ENCODE assay signal across 9 cellular contexts in genomic region chr18:50306944-50307343, GRCh38. TPM values are rescaled to one million over a fixed set of nuclear protein-coding genes. Genes with fewer than 3 reads are reported as not detected.
DNase-seq lines count a peak whose midpoint lies in the region; ATAC-seq, FAIRE-seq and TF ChIP-seq lines count a peak whose summit lies in the region.
"Had no signal": no experiment of that assay in that cellular context is flagged by ENCODE, and none has a peak within 500 bp of the region (broad histone marks: within the 10 kb centered on the region; RNA-seq: fewer than 3 reads in every experiment).

No MANE protein-coding gene starts in this region.

- H3K4me3 Mint-ChIP-seq in activated naive CD8-positive, alpha-beta T cell treated with anti-CD3 and anti-CD28 coated beads, Interleukin-2, amount 50 U/mL, for 24 hours: peak overlapping the region; percentile 88

- TF ChIP-seq POLR2A in HepG2 (IDR thresholded peaks at IDR 0.05; ENCODE audit: insufficient read depth in 1 of 2, low read depth in 2 of 2, low read length in 2 of 2) (no peak), right lobe of liver (IDR thresholded peaks at IDR 0.05) (no peak), vagina (IDR thresholded peaks at IDR 0.05) (no peak)

- H3K36me3 Mint-ChIP-seq in activated naive CD8-positive, alpha-beta T cell treated with anti-CD3 and anti-CD28 coated beads, Interleukin-2, amount 50 U/mL, for 24 hours (ENCODE audit: low read depth): no peaks in the 10 kb centered on the region

- CTCF ChIA-PET in HepG2 (lab: Yijun Ruan, JAX; ENCODE audit: low intra/inter-chr PET ratio, low total read pairs): no interaction called here

- peak overlapping the region; percentile 96 for H3K4me2 ChIP-seq in HepG2 (ENCODE audit: low read depth, low read length)

- BruUV-seq in HepG2 (replicated peaks; lab: Mats Ljungman, UMichigan): no TSS peak

- intact Hi-C loops in HepG2 (cut with micrococcal nuclease; ENCODE audit: unreplicated experiment): loop anchor here (2.0 to 5.0 kb wide), 2 partner anchors 18 to 50 kb away; no protein-coding TSS in a partner anchor
- intact Hi-C loops in right lobe of liver (cut with DNase I): no loop called here
- intact Hi-C loops in kidney (cut with DNase I): no loop called here
- intact Hi-C loops in vagina (cut with DNase I): no loop called here

- ATAC-seq in HepG2 (peak; percentile 45), right lobe of liver (no peak), GM21423 (IDR thresholded peaks at IDR 0.05; ENCODE audit: unreplicated experiment) (no peak), GM19397 (IDR thresholded peaks at IDR 0.05; ENCODE audit: unreplicated experiment) (no peak)
- ATAC-seq in activated naive CD8-positive, alpha-beta T cell treated with anti-CD3 and anti-CD28 coated beads, Interleukin-2, amount 50 U/mL, for 24 hours: no peak

- no peaks in the 10 kb centered on the region for H3K36me3 ChIP-seq in HepG2 (replicated peaks in 1 of 2; ENCODE audit: control insufficient read depth in 1 of 2, insufficient read depth in 2 of 2, low read length in 2 of 2)
- H3K36me3 ChIP-seq in right lobe of liver: no peaks in the 10 kb centered on the region
- no peaks in the 10 kb centered on the region for H3K36me3 ChIP-seq in kidney (ENCODE audit: control insufficient read depth in 1 of 2, insufficient read depth in 2 of 2, low read length in 2 of 2)
- H3K36me3 ChIP-seq in vagina: no peaks in the 10 kb centered on the region
- H3K36me3 ChIP-seq: esophagus squamous epithelium had no signal

- H3K27me3 ChIP-seq in HepG2 (ENCODE audit: control insufficient read depth in 1 of 2, insufficient read depth in 2 of 2, low read length in 2 of 2) (peaks cover 0 to under 1% of the 10 kb centered on the region in 2 experiments; a peak in 2 of 5 replicates), right lobe of liver (no peaks in the 10 kb centered on the region), vagina (no peaks in the 10 kb centered on the region)

- H3K27ac Mint-ChIP-seq in activated naive CD8-positive, alpha-beta T cell treated with anti-CD3 and anti-CD28 coated beads, Interleukin-2, amount 50 U/mL, for 24 hours: no peak overlapping the region

- FAIRE-seq in HepG2 (lab: Jason Lieb, UNC) (no peak), kidney (lab: Jason Lieb, UNC) (no peak)

- POLR2A ChIA-PET in HepG2 (lab: Yijun Ruan, JAX): interaction anchor here (1.1 to 3.5 kb wide), 3 partner anchors 24 to 68 kb away, joined by 4 to 15 read pairs (median 10); partner anchors contain the start of genes MBD1 and SKA1

- H2AFZ ChIP-seq in HepG2 (ENCODE audit: low read length): peak overlapping the region; percentile 64

- H3K9ac ChIP-seq in HepG2 (ENCODE audit: insufficient read depth, low read depth, low read length) (peak overlapping the region; percentile 43; the same call in 1 of the 2 replicates), kidney (ENCODE audit: low read length in 2 of 2) (no peak overlapping the region)

- peaks cover 13% of the 10 kb centered on the region for H3K4me1 Mint-ChIP-seq in activated naive CD8-positive, alpha-beta T cell treated with anti-CD3 and anti-CD28 coated beads, Interleukin-2, amount 50 U/mL, for 24 hours

- H3K4me3 ChIP-seq in HepG2 (replicated peaks in 1 of 3; ENCODE audit: insufficient read depth in 1 of 3, low read depth in 2 of 3, low read length in 3 of 3): peak overlapping the region; percentile 46 to 75 (median 71)
- no peak overlapping the region for H3K4me3 ChIP-seq in right lobe of liver
- peak overlapping the region; percentile 67 to 68 for H3K4me3 ChIP-seq in kidney (ENCODE audit: low read length in 2 of 2)
- peak overlapping the region; percentile 43 to 44 for H3K4me3 ChIP-seq in vagina

- H3K4me1 ChIP-seq in HepG2 (ENCODE audit: insufficient read depth, low read length) (peaks cover 27% of the 10 kb centered on the region), right lobe of liver (peaks cover 0 to 13% (median 0%) of the 10 kb centered on the region in 4 donors), kidney (ENCODE audit: control insufficient read depth in 1 of 2, insufficient read depth in 1 of 2, low read depth in 1 of 2, low read length in 2 of 2) (peaks cover 1 to 8% of the 10 kb centered on the region in 2 donors), vagina (peaks cover 14% of the 10 kb centered on the region)

- H3K9me3 ChIP-seq in HepG2 (ENCODE audit: low read length) (peaks cover 7% of the 10 kb centered on the region), right lobe of liver (peaks cover 0 to 2% (median 0%) of the 10 kb centered on the region in 4 donors), kidney (ENCODE audit: control insufficient read depth in 1 of 2, low read length in 2 of 2) (peaks cover 0 to 2% of the 10 kb centered on the region in 2 donors), vagina (no peaks in the 10 kb centered on the region)

- TF ChIP-seq RAD21 in HepG2 (CRISPR knock-in tag; IDR thresholded peaks at IDR 0.05): no peak

- H3K9me3 Mint-ChIP-seq in activated naive CD8-positive, alpha-beta T cell treated with anti-CD3 and anti-CD28 coated beads, Interleukin-2, amount 50 U/mL, for 24 hours: peaks cover 5% of the 10 kb centered on the region

- H3K27me3 Mint-ChIP-seq in activated naive CD8-positive, alpha-beta T cell treated with anti-CD3 and anti-CD28 coated beads, Interleukin-2, amount 50 U/mL, for 24 hours: peaks cover 21% of the 10 kb centered on the region

- H3K27ac ChIP-seq in HepG2 (ENCODE audit: extremely low read length, insufficient read depth, low read length) (no peak overlapping the region), right lobe of liver (no peak overlapping the region), kidney (ENCODE audit: low read depth in 2 of 2, low read length in 2 of 2) (no peak overlapping the region), vagina (no peak overlapping the region)

- 31% methylated on average over 8 of the region's 8 CpGs for WGBS in HepG2 (ENCODE audit: low lambda C conversion rate)
- 73% methylated on average over 8 of the region's 8 CpGs for WGBS in right lobe of liver (ENCODE audit: insufficient coverage, low coverage, low lambda C conversion rate, missing lambda C conversion rate)

- DNase-seq in HepG2 (ENCODE audit: low spot score): no peak
- DNase-seq in right lobe of liver: no peak
- no peak for DNase-seq in activated naive CD8-positive, alpha-beta T cell treated with anti-CD3 and anti-CD28 coated beads, Interleukin-2, amount 50 U/mL, for 24 hours
- DNase-seq in kidney: no peak
- DNase-seq in vagina (ENCODE audit: extremely low spot score in 2 of 2): no peak
- no peak for DNase-seq in NCI-H1048 (lab: John Stamatoyannopoulos, UW)

- TF ChIP-seq EP300 in HepG2 (IDR thresholded peaks at IDR 0.05; ENCODE audit: low read depth in 2 of 2, low read length in 2 of 2) (no peak), HepG2 (CRISPR knock-in tag; IDR thresholded peaks at IDR 0.05; ENCODE audit: borderline replicate concordance) (no peak)

- H3K79me2 ChIP-seq in HepG2 (ENCODE audit: insufficient read depth, low read length): no peaks in the 10 kb centered on the region

- no peaks in the 10 kb centered on the region for H4K20me1 ChIP-seq in HepG2 (ENCODE audit: insufficient read depth, low read length)

- in situ Hi-C loops in HepG2 (cut with HindIII; ENCODE audit: extremely low pct_ligation_motif_present, low pct_unique_long_range_greater_than_20kb): no loop called here

- TF ChIP-seq CTCF in HepG2 (CRISPR knock-in tag; IDR thresholded peaks at IDR 0.05) (no peak), right lobe of liver (IDR thresholded peaks at IDR 0.05) (no peak), kidney (IDR thresholded peaks at IDR 0.05; ENCODE audit: borderline replicate concordance, extremely low read depth, insufficient read depth) (no peak), vagina (IDR thresholded peaks at IDR 0.05) (no peak)

RNA-seq across cellular contexts. Expression of gene CXXC1, which starts 19.5 kb away (rescaled TPM):
- 29.8 and 32.9 TPM in 2 replicates for total RNA-seq in HepG2 (2016; rRNA removed; fragmentation: Illumina TruSeq; extraction: Trizol)
- total RNA-seq in HepG2 (2016; cell fraction: cytosol; rRNA removed; fragmentation: Illumina TruSeq; extraction: Trizol; ENCODE audit: low read depth): 5.2 and 6.1 TPM in 2 replicates
- 27.2 and 40.8 TPM in 2 replicates for total RNA-seq in HepG2 (2016; cell fraction: insoluble cytoplasmic fraction; rRNA removed; fragmentation: Illumina TruSeq; extraction: Trizol)
- 16.4 and 17.8 TPM in 2 replicates for total RNA-seq in HepG2 (2016; cell fraction: membrane; rRNA removed; fragmentation: Illumina TruSeq; extraction: Trizol)
- total RNA-seq in HepG2 (2016; cell fraction: nucleus; rRNA removed; fragmentation: Illumina TruSeq; extraction: Trizol): 26.0 and 29.7 TPM in 2 replicates
- 39.0 and 39.8 TPM in 2 replicates for polyA plus RNA-seq in HepG2 (2011; rRNA removed)
- 29.5 and 48.9 TPM in 2 replicates for polyA plus RNA-seq in HepG2 (2011; cell fraction: cytosol; rRNA removed)
- polyA plus RNA-seq in HepG2 (2011; cell fraction: nucleus; rRNA removed): 324 and 455 TPM in 2 replicates
- 22.4 and 34.0 TPM in 2 replicates for polyA plus RNA-seq in HepG2 (2012)
- polyA plus RNA-seq in HepG2 (2016; cell fraction: cytosol; fragmentation: Illumina TruSeq; extraction: Trizol; ENCODE audit: low read depth): 4.1 and 5.9 TPM in 2 replicates
- 25.7 and 37.2 TPM in 2 replicates for polyA plus RNA-seq in HepG2 (2016; cell fraction: insoluble cytoplasmic fraction; fragmentation: Illumina TruSeq; extraction: Trizol; ENCODE audit: low read depth)
- 14.3 and 15.5 TPM in 2 replicates for polyA plus RNA-seq in HepG2 (2016; cell fraction: membrane; fragmentation: Illumina TruSeq; extraction: Trizol; ENCODE audit: low read depth)
- 119 and 130 TPM in 2 replicates for polyA plus RNA-seq in HepG2 (2016; cell fraction: nucleus; fragmentation: Illumina TruSeq; extraction: Trizol; ENCODE audit: insufficient read depth, low read depth)
- 42.0 and 46.9 TPM in 2 replicates for polyA minus RNA-seq in HepG2 (2011; rRNA and poly(A)+ RNA removed; ENCODE audit: low replicate concordance)
- 8.7 and 10.1 TPM in 2 replicates for polyA minus RNA-seq in HepG2 (2011; cell fraction: cytosol; rRNA and poly(A)+ RNA removed)
- polyA minus RNA-seq in HepG2 (2011; cell fraction: nucleus; rRNA and poly(A)+ RNA removed): 27.0 and 29.1 TPM in 2 replicates
- total RNA-seq in right lobe of liver: 10 to 100 TPM; 16.4 to 34.9 (median 26.1) TPM
- total RNA-seq in kidney: 88.7 TPM
- polyA plus RNA-seq in kidney (ENCODE audit: insufficient read depth, low read depth, low replicate concordance): 39.0 TPM
- 78.6 TPM for total RNA-seq in vagina

RNA-seq across cellular contexts. Expression of gene MBD1, which starts 25.6 kb away (rescaled TPM):
- 15.2 and 25.5 TPM in 2 replicates for total RNA-seq in HepG2 (2016; rRNA removed; fragmentation: Illumina TruSeq; extraction: Trizol)
- 5.6 and 7.6 TPM in 2 replicates for total RNA-seq in HepG2 (2016; cell fraction: cytosol; rRNA removed; fragmentation: Illumina TruSeq; extraction: Trizol; ENCODE audit: low read depth)
- total RNA-seq in HepG2 (2016; cell fraction: insoluble cytoplasmic fraction; rRNA removed; fragmentation: Illumina TruSeq; extraction: Trizol): 13.1 and 25.2 TPM in 2 replicates
- total RNA-seq in HepG2 (2016; cell fraction: membrane; rRNA removed; fragmentation: Illumina TruSeq; extraction: Trizol): 13.7 and 14.8 TPM in 2 replicates
- total RNA-seq in HepG2 (2016; cell fraction: nucleus; rRNA removed; fragmentation: Illumina TruSeq; extraction: Trizol): 34.3 TPM in 2 replicates
- 28.6 and 31.3 TPM in 2 replicates for polyA plus RNA-seq in HepG2 (2011; rRNA removed)
- polyA plus RNA-seq in HepG2 (2011; cell fraction: cytosol; rRNA removed): 16.1 and 23.4 TPM in 2 replicates
- polyA plus RNA-seq in HepG2 (2011; cell fraction: nucleus; rRNA removed): 145 and 153 TPM in 2 replicates
- polyA plus RNA-seq in HepG2 (2012): 15.5 and 18.8 TPM in 2 replicates
- polyA plus RNA-seq in HepG2 (2016; cell fraction: cytosol; fragmentation: Illumina TruSeq; extraction: Trizol; ENCODE audit: low read depth): 4.3 and 4.6 TPM in 2 replicates
- 15.4 and 19.3 TPM in 2 replicates for polyA plus RNA-seq in HepG2 (2016; cell fraction: insoluble cytoplasmic fraction; fragmentation: Illumina TruSeq; extraction: Trizol; ENCODE audit: low read depth)
- 8.7 and 8.9 TPM in 2 replicates for polyA plus RNA-seq in HepG2 (2016; cell fraction: membrane; fragmentation: Illumina TruSeq; extraction: Trizol; ENCODE audit: low read depth)
- polyA plus RNA-seq in HepG2 (2016; cell fraction: nucleus; fragmentation: Illumina TruSeq; extraction: Trizol; ENCODE audit: insufficient read depth, low read depth): 54.5 and 56.4 TPM in 2 replicates
- polyA minus RNA-seq in HepG2 (2011; rRNA and poly(A)+ RNA removed; ENCODE audit: low replicate concordance): 45.6 and 63.7 TPM in 2 replicates
- polyA minus RNA-seq in HepG2 (2011; cell fraction: cytosol; rRNA and poly(A)+ RNA removed): 12.0 and 13.2 TPM in 2 replicates
- 56.3 and 64.5 TPM in 2 replicates for polyA minus RNA-seq in HepG2 (2011; cell fraction: nucleus; rRNA and poly(A)+ RNA removed)
- total RNA-seq in right lobe of liver: 10 to 100 TPM; 29.7 to 32.4 (median 30.7) TPM
- 79.3 TPM for total RNA-seq in kidney
- polyA plus RNA-seq in kidney (ENCODE audit: insufficient read depth, low read depth, low replicate concordance): 24.7 TPM
- 85.7 TPM for total RNA-seq in vagina

RNA-seq across cellular contexts. Expression of gene CFAP53, which starts 40.6 kb away (rescaled TPM):
- total RNA-seq in HepG2 (2016; rRNA removed; fragmentation: Illumina TruSeq; extraction: Trizol): 0.07 TPM in 1 of 2 replicates, not detected in the other
- 0.09 TPM in 1 of 2 replicates, not detected in the other for total RNA-seq in HepG2 (2016; cell fraction: cytosol; rRNA removed; fragmentation: Illumina TruSeq; extraction: Trizol; ENCODE audit: low read depth)
- 0.09 and 0.13 TPM in 2 replicates for total RNA-seq in HepG2 (2016; cell fraction: insoluble cytoplasmic fraction; rRNA removed; fragmentation: Illumina TruSeq; extraction: Trizol)
- not detected in 2 replicates for total RNA-seq in HepG2 (2016; cell fraction: membrane; rRNA removed; fragmentation: Illumina TruSeq; extraction: Trizol)
- total RNA-seq in HepG2 (2016; cell fraction: nucleus; rRNA removed; fragmentation: Illumina TruSeq; extraction: Trizol): 0.28 TPM in 1 of 2 replicates, not detected in the other
- 0.05 TPM in 2 replicates for polyA plus RNA-seq in HepG2 (2011; rRNA removed)
- 0.03 and 0.04 TPM in 2 replicates for polyA plus RNA-seq in HepG2 (2011; cell fraction: cytosol; rRNA removed)
- polyA plus RNA-seq in HepG2 (2011; cell fraction: nucleus; rRNA removed): 0.07 TPM in 1 of 2 replicates, not detected in the other
- 0.07 and 0.11 TPM in 2 replicates for polyA plus RNA-seq in HepG2 (2012)
- polyA plus RNA-seq in HepG2 (2016; cell fraction: cytosol; fragmentation: Illumina TruSeq; extraction: Trizol; ENCODE audit: low read depth): 0.09 and 0.11 TPM in 2 replicates
- polyA plus RNA-seq in HepG2 (2016; cell fraction: insoluble cytoplasmic fraction; fragmentation: Illumina TruSeq; extraction: Trizol; ENCODE audit: low read depth): not detected in 2 replicates
- polyA plus RNA-seq in HepG2 (2016; cell fraction: membrane; fragmentation: Illumina TruSeq; extraction: Trizol; ENCODE audit: low read depth): not detected in 2 replicates
- not detected in 2 replicates for polyA plus RNA-seq in HepG2 (2016; cell fraction: nucleus; fragmentation: Illumina TruSeq; extraction: Trizol; ENCODE audit: insufficient read depth, low read depth)
- 0.12 TPM in 1 of 2 replicates, not detected in the other for polyA minus RNA-seq in HepG2 (2011; rRNA and poly(A)+ RNA removed; ENCODE audit: low replicate concordance)
- polyA minus RNA-seq in HepG2 (2011; cell fraction: cytosol; rRNA and poly(A)+ RNA removed): not detected in 2 replicates
- polyA minus RNA-seq in HepG2 (2011; cell fraction: nucleus; rRNA and poly(A)+ RNA removed): 0.52 TPM in 1 of 2 replicates, not detected in the other
- under 1 TPM in 3 of 6 experiments, not detected in 3; 0.13 to 0.17 (median 0.14) TPM for total RNA-seq in right lobe of liver
- total RNA-seq in kidney: 1.3 TPM
- polyA plus RNA-seq in kidney (ENCODE audit: insufficient read depth, low read depth, low replicate concordance): 3.9 TPM
- total RNA-seq in vagina: not detected

Comparison
In these comparisons a context has a peak if more than half of its experiments do, and no peak if none do; other contexts are left out.
1. H3K4me3 ChIP-seq: peak in HepG2 (3 of 3), kidney (2 of 2) and vagina (2 of 2); none in right lobe of liver (0 of 3).